23 cellular contexts compared by ENCODE assay signal in the genomic region with DNA sequence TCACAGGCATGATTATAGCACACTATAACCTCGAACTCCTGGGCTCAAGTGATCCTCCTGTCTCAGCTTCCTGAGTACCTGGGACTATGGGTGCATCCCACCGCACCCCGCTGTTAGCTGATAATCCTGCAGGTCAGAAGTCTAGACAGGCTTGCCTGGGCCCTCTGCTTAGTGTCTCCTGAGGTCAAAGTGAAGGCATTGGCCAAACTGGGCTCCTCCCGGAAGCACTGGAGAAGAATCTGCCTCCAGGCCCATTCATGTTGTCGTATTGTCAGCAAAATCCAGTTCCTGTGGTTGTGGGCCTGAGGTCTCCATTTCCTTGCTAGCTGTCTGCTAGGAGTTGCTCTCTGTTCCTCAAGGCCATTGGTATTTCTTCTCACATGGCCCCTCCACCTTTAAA. TPM values are rescaled to one million over a fixed set of nuclear protein-coding genes. Genes with fewer than 3 reads are reported as not detected.
DNase-seq lines count a peak whose midpoint lies in the region; ATAC-seq and TF ChIP-seq lines count a peak whose summit lies in the region.
"Had no signal": no experiment of that assay in that cellular context is flagged by ENCODE, and none has a peak within 500 bp of the region (broad histone marks: within the 10 kb centered on the region; RNA-seq: fewer than 3 reads in every experiment).

No MANE protein-coding gene starts in this region.

- H3K4me1 Mint-ChIP-seq in activated CD8-positive, alpha-beta memory T cell treated with anti-CD3 and anti-CD28 coated beads, Interleukin-2, amount 10 ng/mL, durations not matched to agents 7 days and 5 days: peaks cover 56% of the 10 kb centered on the region
- H3K4me1 Mint-ChIP-seq in dendritic cell treated with granulocyte-macrophage colony-stimulating factor and Interleukin-4, amounts not matched to agents 40 ng/mL and 50 ng/mL, for 4 days (ENCODE audit: low read depth): peaks cover 65% of the 10 kb centered on the region
- peaks cover 5% of the 10 kb centered on the region for H3K4me1 Mint-ChIP-seq in neural progenitor cell

- in situ Hi-C loops in gastrocnemius medialis (cut with MboI; ENCODE audit: low sequenced_read_pairs in 4 of 4): loop anchor here in 1 of 4 donors (25.0 kb wide), 1 partner anchor 802 kb away; no protein-coding TSS in a partner anchor

- DNase-seq in activated CD8-positive, alpha-beta memory T cell treated with anti-CD3 and anti-CD28 coated beads, Interleukin-2, amount 10 ng/mL, durations not matched to agents 7 days and 5 days: no peak
- DNase-seq in activated CD8-positive, alpha-beta memory T cell treated with anti-CD3 and anti-CD28 coated beads, Interleukin-2, amount 50 U/mL, for 48 hours: no peak
- peak; percentile 62 for DNase-seq in ELF-1 (ENCODE audit: low read depth, low spot score)
- DNase-seq in neural progenitor cell (ENCODE audit: low spot score): no peak
- no peak for DNase-seq in NCI-H146 (lab: John Stamatoyannopoulos, UW)
- no peak for DNase-seq in foreskin keratinocyte
- no peak for DNase-seq in gastrocnemius medialis
- DNase-seq: activated effector memory CD4-positive, alpha-beta T cell treated with Interleukin-2 at 50 U/mL for 16 hours; activated naive CD8-positive, alpha-beta T cell treated with anti-CD3 and anti-CD28 coated beads for 36 hours; Calu3; effector CD8-positive, alpha-beta T cell; immature natural killer cell; Karpas-422; left lung; NCI-H1694 treated with DMSO at 0.1 percent for 48 hours; NCI-H2171 treated with DMSO at 0.1 percent for 48 hours; NCI-H526 treated with DMSO at 0.1 percent for 48 hours; Peyer's patch had no signal

- no peak overlapping the region for H3K9ac ChIP-seq in neural progenitor cell
- H3K9ac ChIP-seq: BLaER1 had no signal

- H3K4me3 Mint-ChIP-seq in activated CD8-positive, alpha-beta memory T cell treated with anti-CD3 and anti-CD28 coated beads, Interleukin-2, amount 10 ng/mL, durations not matched to agents 7 days and 5 days: no peak overlapping the region
- H3K4me3 Mint-ChIP-seq in dendritic cell treated with granulocyte-macrophage colony-stimulating factor and Interleukin-4, amounts not matched to agents 40 ng/mL and 50 ng/mL, for 4 days: no peak overlapping the region
- H3K4me3 Mint-ChIP-seq in neural progenitor cell: no peak overlapping the region
- H3K4me3 Mint-ChIP-seq: activated naive CD8-positive, alpha-beta T cell treated with anti-CD3 and anti-CD28 coated beads for 36 hours; immature natural killer cell; type B pancreatic cell had no signal

- no peak for TF ChIP-seq CTCF in neural progenitor cell (IDR thresholded peaks at IDR 0.05)
- TF ChIP-seq CTCF in foreskin keratinocyte (conservative IDR thresholded peaks at IDR 0.05): no peak
- TF ChIP-seq CTCF in gastrocnemius medialis (IDR thresholded peaks at IDR 0.05 in 4 of 5, conservative IDR thresholded peaks at IDR 0.05 in 1 of 5): no peak

- H3K27me3 ChIP-seq in neural progenitor cell: no peaks in the 10 kb centered on the region
- H3K27me3 ChIP-seq in foreskin keratinocyte: no peaks in the 10 kb centered on the region
- no peaks in the 10 kb centered on the region for H3K27me3 ChIP-seq in gastrocnemius medialis
- H3K27me3 ChIP-seq: BLaER1, left lung, Peyer's patch, SJSA1 had no signal

- H3K36me3 Mint-ChIP-seq in activated CD8-positive, alpha-beta memory T cell treated with anti-CD3 and anti-CD28 coated beads, Interleukin-2, amount 10 ng/mL, durations not matched to agents 7 days and 5 days: peaks cover 52% of the 10 kb centered on the region
- H3K36me3 Mint-ChIP-seq in dendritic cell treated with granulocyte-macrophage colony-stimulating factor and Interleukin-4, amounts not matched to agents 40 ng/mL and 50 ng/mL, for 4 days (ENCODE audit: low read depth): peaks cover 88% of the 10 kb centered on the region
- H3K36me3 Mint-ChIP-seq in neural progenitor cell: peaks cover 17% of the 10 kb centered on the region

- peak overlapping the region; percentile 35 for H3K27ac Mint-ChIP-seq in activated CD8-positive, alpha-beta memory T cell treated with anti-CD3 and anti-CD28 coated beads, Interleukin-2, amount 10 ng/mL, durations not matched to agents 7 days and 5 days
- peak overlapping the region; percentile 21 for H3K27ac Mint-ChIP-seq in dendritic cell treated with granulocyte-macrophage colony-stimulating factor and Interleukin-4, amounts not matched to agents 40 ng/mL and 50 ng/mL, for 4 days
- no peak overlapping the region for H3K27ac Mint-ChIP-seq in neural progenitor cell
- H3K27ac Mint-ChIP-seq: activated naive CD8-positive, alpha-beta T cell treated with anti-CD3 and anti-CD28 coated beads for 36 hours; type B pancreatic cell had no signal

- no peak overlapping the region for H2AFZ ChIP-seq in neural progenitor cell (replicated peaks)

- no peaks in the 10 kb centered on the region for H3K27me3 Mint-ChIP-seq in activated CD8-positive, alpha-beta memory T cell treated with anti-CD3 and anti-CD28 coated beads, Interleukin-2, amount 10 ng/mL, durations not matched to agents 7 days and 5 days
- H3K27me3 Mint-ChIP-seq in dendritic cell treated with granulocyte-macrophage colony-stimulating factor and Interleukin-4, amounts not matched to agents 40 ng/mL and 50 ng/mL, for 4 days: no peaks in the 10 kb centered on the region
- H3K27me3 Mint-ChIP-seq in neural progenitor cell (ENCODE audit: insufficient read depth, low read depth): no peaks in the 10 kb centered on the region
- H3K27me3 Mint-ChIP-seq: activated naive CD8-positive, alpha-beta T cell treated with anti-CD3 and anti-CD28 coated beads for 36 hours; type B pancreatic cell had no signal

- no peak for TF ChIP-seq POLR2A in gastrocnemius medialis (IDR thresholded peaks at IDR 0.05)

- intact Hi-C loops in dendritic cell treated with granulocyte-macrophage colony-stimulating factor and Interleukin-4, amounts not matched to agents 40 ng/mL and 50 ng/mL, for 4 days (cut with micrococcal nuclease): no loop called here
- intact Hi-C loops in gastrocnemius medialis (cut with DNase I; ENCODE audit: low total_unique reads): no loop called here

- no peak overlapping the region for H3K4me2 ChIP-seq in neural progenitor cell
- H3K4me2 ChIP-seq: BLaER1 had no signal

- CTCF ChIA-PET in activated CD8-positive, alpha-beta memory T cell treated with anti-CD3 and anti-CD28 coated beads, Interleukin-2, amount 10 ng/mL, durations not matched to agents 7 days and 5 days (lab: Charles Lee): interaction anchor here (0.7 to 2.0 kb wide), 2 partner anchors 10 to 559 kb away, joined by 3 to 5 read pairs; no protein-coding TSS in a partner anchor

- H3F3A ChIP-seq in neural progenitor cell (ENCODE audit: low read depth): peaks cover 14% of the 10 kb centered on the region

- peaks cover 51% of the 10 kb centered on the region for H4K20me1 ChIP-seq in neural progenitor cell (ENCODE audit: low read depth)

- peak overlapping the region; percentile 13 for H3K27ac ChIP-seq in neural progenitor cell
- no peak overlapping the region for H3K27ac ChIP-seq in foreskin keratinocyte
- H3K27ac ChIP-seq in gastrocnemius medialis: peak overlapping the region in 1 of 4 donors; percentile 12
- H3K27ac ChIP-seq: BLaER1, left lung, Peyer's patch, SJSA1 had no signal

- H3K4me3 ChIP-seq in neural progenitor cell: no peak overlapping the region
- H3K4me3 ChIP-seq in gastrocnemius medialis: no peak overlapping the region
- H3K4me3 ChIP-seq: BLaER1, left lung, Peyer's patch, SJSA1 had no signal

- H3K79me2 ChIP-seq in neural progenitor cell (ENCODE audit: low read depth): peaks cover 97% of the 10 kb centered on the region

- ATAC-seq in activated CD8-positive, alpha-beta memory T cell treated with anti-CD3 and anti-CD28 coated beads, Interleukin-2, amount 10 ng/mL, durations not matched to agents 7 days and 5 days: no peak
- ATAC-seq in foreskin keratinocyte (no peak), gastrocnemius medialis (no peak)
- ATAC-seq: left lung had no signal

- H3K4me1 ChIP-seq in neural progenitor cell: peaks cover under 1% of the 10 kb centered on the region
- H3K4me1 ChIP-seq in foreskin keratinocyte: no peaks in the 10 kb centered on the region
- peaks cover 25 to 26% of the 10 kb centered on the region in 2 donors for H3K4me1 ChIP-seq in gastrocnemius medialis

- H3K36me3 ChIP-seq in neural progenitor cell: peaks cover 7% of the 10 kb centered on the region
- peaks cover 0 to 30% of the 10 kb centered on the region in 2 donors for H3K36me3 ChIP-seq in gastrocnemius medialis

- H3K9me3 ChIP-seq in neural progenitor cell (ENCODE audit: low read depth) (no peaks in the 10 kb centered on the region), gastrocnemius medialis (no peaks in the 10 kb centered on the region)
- H3K9me3 ChIP-seq: BLaER1, left lung, Peyer's patch, SJSA1 had no signal

- H3K9me3 Mint-ChIP-seq in activated CD8-positive, alpha-beta memory T cell treated with anti-CD3 and anti-CD28 coated beads, Interleukin-2, amount 10 ng/mL, durations not matched to agents 7 days and 5 days (ENCODE audit: low read depth): no peaks in the 10 kb centered on the region
- no peaks in the 10 kb centered on the region for H3K9me3 Mint-ChIP-seq in dendritic cell treated with granulocyte-macrophage colony-stimulating factor and Interleukin-4, amounts not matched to agents 40 ng/mL and 50 ng/mL, for 4 days
- no peaks in the 10 kb centered on the region for H3K9me3 Mint-ChIP-seq in neural progenitor cell
- H3K9me3 Mint-ChIP-seq: activated naive CD8-positive, alpha-beta T cell treated with anti-CD3 and anti-CD28 coated beads for 36 hours; immature natural killer cell; neural crest cell; type B pancreatic cell had no signal

RNA-seq across cellular contexts. Expression of a gene that starts 6.3 kb away (rescaled TPM):
- total RNA-seq in activated CD8-positive, alpha-beta memory T cell treated with anti-CD3 and anti-CD28 coated beads, Interleukin-2, amount 10 ng/mL, durations not matched to agents 7 days and 5 days: 1 to 10 TPM; 2.3 to 3.1 TPM
- total RNA-seq in neural progenitor cell (ENCODE audit: low replicate concordance) (2.2 and 3.5 TPM in 2 replicates), foreskin keratinocyte (0.34 and 0.35 TPM in 2 replicates), gastrocnemius medialis (1 to 10 TPM; 1.4 to 4.4 (median 3.0) TPM)
- polyA plus RNA-seq in foreskin keratinocyte: 0.28 and 0.42 TPM in 2 replicates

RNA-seq across cellular contexts. Expression of a gene that starts 6.6 kb away (rescaled TPM):
- total RNA-seq in activated CD8-positive, alpha-beta memory T cell treated with anti-CD3 and anti-CD28 coated beads, Interleukin-2, amount 10 ng/mL, durations not matched to agents 7 days and 5 days: 100 to 1,000 TPM; 148 to 178 TPM
- total RNA-seq in neural progenitor cell (ENCODE audit: low replicate concordance) (249 and 284 TPM in 2 replicates), foreskin keratinocyte (191 and 213 TPM in 2 replicates), gastrocnemius medialis (100 to 1,000 TPM in 3 of 4 donors, 10 to 100 TPM in 1; 85.7 to 132 (median 127) TPM)
- polyA plus RNA-seq in foreskin keratinocyte: 141 and 149 TPM in 2 replicates
